ENCODE assay signal across 1 cellular context in genomic region chr12:69840727-69841126, GRCh38.
TF ChIP-seq lines count a peak whose summit lies in the region.

No MANE protein-coding gene starts in this region.

TF ChIP-seq in SK-N-SH, 30 proteins besides CTCF, POLR2A, EP300 and RAD21 (continued from another document):
- TF ChIP-seq, protein P1, sequence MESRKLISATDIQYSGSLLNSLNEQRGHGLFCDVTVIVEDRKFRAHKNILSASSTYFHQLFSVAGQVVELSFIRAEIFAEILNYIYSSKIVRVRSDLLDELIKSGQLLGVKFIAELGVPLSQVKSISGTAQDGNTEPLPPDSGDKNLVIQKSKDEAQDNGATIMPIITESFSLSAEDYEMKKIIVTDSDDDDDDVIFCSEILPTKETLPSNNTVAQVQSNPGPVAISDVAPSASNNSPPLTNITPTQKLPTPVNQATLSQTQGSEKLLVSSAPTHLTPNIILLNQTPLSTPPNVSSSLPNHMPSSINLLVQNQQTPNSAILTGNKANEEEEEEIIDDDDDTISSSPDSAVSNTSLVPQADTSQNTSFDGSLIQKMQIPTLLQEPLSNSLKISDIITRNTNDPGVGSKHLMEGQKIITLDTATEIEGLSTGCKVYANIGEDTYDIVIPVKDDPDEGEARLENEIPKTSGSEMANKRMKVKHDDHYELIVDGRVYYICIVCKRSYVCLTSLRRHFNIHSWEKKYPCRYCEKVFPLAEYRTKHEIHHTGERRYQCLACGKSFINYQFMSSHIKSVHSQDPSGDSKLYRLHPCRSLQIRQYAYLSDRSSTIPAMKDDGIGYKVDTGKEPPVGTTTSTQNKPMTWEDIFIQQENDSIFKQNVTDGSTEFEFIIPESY (IDR thresholded peaks at IDR 0.05; ENCODE audit: borderline replicate concordance, low read depth), result no peak
- no peak for TF ChIP-seq MXI1 (IDR thresholded peaks at IDR 0.05; ENCODE audit: low read depth, low read length)
- no peak for TF ChIP-seq FOXJ3 (CRISPR knock-in tag; IDR thresholded peaks at IDR 0.05)
- TF ChIP-seq NFIC (IDR thresholded peaks at IDR 0.05; ENCODE audit: borderline replicate concordance), result no peak
- TF ChIP-seq JUND (IDR thresholded peaks at IDR 0.05), result no peak
- TF ChIP-seq, protein P2, sequence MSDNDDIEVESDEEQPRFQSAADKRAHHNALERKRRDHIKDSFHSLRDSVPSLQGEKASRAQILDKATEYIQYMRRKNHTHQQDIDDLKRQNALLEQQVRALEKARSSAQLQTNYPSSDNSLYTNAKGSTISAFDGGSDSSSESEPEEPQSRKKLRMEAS (IDR thresholded peaks at IDR 0.05; ENCODE audit: low read depth), result no peak
- no peak for TF ChIP-seq GATA2 (CRISPR knock-in tag; IDR thresholded peaks at IDR 0.05)
- no peak for TF ChIP-seq TAF1 (IDR thresholded peaks at IDR 0.05; ENCODE audit: borderline replicate concordance, low read depth, low read length)
- TF ChIP-seq, protein P3, sequence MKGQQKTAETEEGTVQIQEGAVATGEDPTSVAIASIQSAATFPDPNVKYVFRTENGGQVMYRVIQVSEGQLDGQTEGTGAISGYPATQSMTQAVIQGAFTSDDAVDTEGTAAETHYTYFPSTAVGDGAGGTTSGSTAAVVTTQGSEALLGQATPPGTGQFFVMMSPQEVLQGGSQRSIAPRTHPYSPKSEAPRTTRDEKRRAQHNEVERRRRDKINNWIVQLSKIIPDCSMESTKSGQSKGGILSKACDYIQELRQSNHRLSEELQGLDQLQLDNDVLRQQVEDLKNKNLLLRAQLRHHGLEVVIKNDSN (IDR thresholded peaks at IDR 0.05; ENCODE audit: borderline replicate concordance, low read depth), result no peak
- no peak for TF ChIP-seq NRF1 (IDR thresholded peaks at IDR 0.05; ENCODE audit: low read depth, low read length)
